In the genomic region with DNA sequence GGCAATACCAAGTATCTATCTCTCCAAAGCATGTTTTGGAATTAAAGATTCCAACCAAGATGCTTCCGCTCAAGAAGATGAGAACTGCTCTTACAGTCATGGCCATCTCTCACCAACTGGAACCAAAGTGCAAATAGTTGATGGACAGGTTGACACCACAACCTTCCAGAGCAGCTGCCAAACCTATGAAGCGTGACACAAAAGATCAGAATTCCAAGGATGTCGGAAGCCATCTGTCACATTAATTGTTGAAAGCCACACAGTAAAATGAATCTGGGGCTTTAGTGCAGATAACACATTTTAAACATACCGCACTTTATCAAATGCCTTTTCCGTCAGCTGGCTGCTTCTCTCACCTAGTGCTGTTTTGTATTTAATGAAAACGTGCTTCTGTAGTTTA, we compare ENCODE assay signal across 28 cellular contexts.
DNase-seq lines count a peak whose midpoint lies in the region; ATAC-seq and TF ChIP-seq lines count a peak whose summit lies in the region.
"Had no signal": no experiment of that assay in that cellular context is flagged by ENCODE, and none has a peak within 500 bp of the region (broad histone marks: within the 10 kb centered on the region; RNA-seq: fewer than 3 reads in every experiment).

No MANE protein-coding gene starts in this region.

- TF ChIP-seq CTCF in OCI-LY7 (conservative IDR thresholded peaks at IDR 0.05; ENCODE audit: low read length) (no peak), chondrocyte (IDR thresholded peaks at IDR 0.05) (no peak), WTC11 (IDR thresholded peaks at IDR 0.05) (no peak)

- no peaks in the 10 kb centered on the region for H3K9me2 ChIP-seq in OCI-LY7 (ENCODE audit: insufficient read depth, low read length)
- H3K9me2 ChIP-seq: SK-N-SH had no signal

- H3K27me3 Mint-ChIP-seq in chondrocyte (ENCODE audit: low read depth) = no peaks in the 10 kb centered on the region
- no peaks in the 10 kb centered on the region for H3K27me3 Mint-ChIP-seq in WTC11 (ENCODE audit: low read depth)
- H3K27me3 Mint-ChIP-seq: activated naive CD4-positive, alpha-beta T cell treated with anti-CD3 and anti-CD28 coated beads, Interleukin-2, amount 10 ng/mL, durations not matched to agents 7 days and 5 days had no signal

- H3K36me3 ChIP-seq in OCI-LY7 (ENCODE audit: insufficient read depth, low read length) = no peaks in the 10 kb centered on the region
- H3K36me3 ChIP-seq: BE2C, heart right ventricle, stomach, transverse colon had no signal

- H3K9me3 ChIP-seq in OCI-LY7 (ENCODE audit: low read length) = no peaks in the 10 kb centered on the region
- H3K9me3 ChIP-seq: BE2C, heart right ventricle, psoas muscle, SK-N-SH, stomach, transverse colon had no signal

- intact Hi-C loops in OCI-LY7 (cut with micrococcal nuclease; ENCODE audit: unreplicated experiment) = no loop called here

- no peak overlapping the region for H3K4me3 ChIP-seq in OCI-LY7 (ENCODE audit: low read depth, low read length, poor library complexity, severe bottlenecking)
- H3K4me3 ChIP-seq: heart right ventricle, psoas muscle, stomach, transverse colon had no signal

- ATAC-seq in HG02798 (IDR thresholded peaks at IDR 0.05; ENCODE audit: poor library complexity, unreplicated experiment) (no peak), WTC11 (no peak)
- ATAC-seq: activated CD4-positive, CD25-positive, alpha-beta regulatory T cell treated with anti-CD3 and anti-CD28 coated beads, Interleukin-2, amount 50 U/mL, for 24 hours; activated T-cell treated with anti-CD3 and anti-CD28 coated beads, Interleukin-2, amount 50 U/mL, for 72 hours; HCT116; heart right ventricle; left ventricle myocardium superior; psoas muscle had no signal

- H3K79me2 ChIP-seq in OCI-LY7 (ENCODE audit: insufficient read depth, low read depth, low read length) = no peaks in the 10 kb centered on the region

- H3K4me3 Mint-ChIP-seq in chondrocyte (ENCODE audit: unreplicated experiment) (no peak overlapping the region), WTC11 (no peak overlapping the region)
- H3K4me3 Mint-ChIP-seq: activated naive CD4-positive, alpha-beta T cell treated with anti-CD3 and anti-CD28 coated beads, Interleukin-2, amount 10 ng/mL, durations not matched to agents 7 days and 5 days; activated T-cell treated with anti-CD3 and anti-CD28 coated beads, Interleukin-2, amount 50 U/mL, for 72 hours; endodermal cell had no signal

- H3K36me3 Mint-ChIP-seq in chondrocyte (ENCODE audit: low read depth) (peaks cover 2% of the 10 kb centered on the region), WTC11 (no peaks in the 10 kb centered on the region)
- H3K36me3 Mint-ChIP-seq: activated naive CD4-positive, alpha-beta T cell treated with anti-CD3 and anti-CD28 coated beads, Interleukin-2, amount 10 ng/mL, durations not matched to agents 7 days and 5 days had no signal

- H3K9me3 Mint-ChIP-seq in chondrocyte (ENCODE audit: low read depth) (no peaks in the 10 kb centered on the region), WTC11 (no peaks in the 10 kb centered on the region)
- H3K9me3 Mint-ChIP-seq: activated naive CD4-positive, alpha-beta T cell treated with anti-CD3 and anti-CD28 coated beads, Interleukin-2, amount 10 ng/mL, durations not matched to agents 7 days and 5 days; activated T-cell treated with anti-CD3 and anti-CD28 coated beads, Interleukin-2, amount 50 U/mL, for 72 hours; endodermal cell had no signal

- DNase-seq in A172 (ENCODE audit: low spot score) (peak; percentile 40), LoVo (ENCODE audit: low spot score) (peak; percentile 32), NCI-H82 (lab: John Stamatoyannopoulos, UW) (peak; percentile 88), kidney glomerular epithelial cell (lab: John Stamatoyannopoulos, UW) (peak; percentile 62), OCI-LY7 (ENCODE audit: low spot score) (no peak), chondrocyte (ENCODE audit: low spot score) (no peak), WTC11 (ENCODE audit: low spot score) (no peak)
- DNase-seq: 8988T; activated naive CD4-positive, alpha-beta T cell treated with anti-CD3 and anti-CD28 coated beads, Interleukin-2, amount 10 ng/mL, durations not matched to agents 7 days and 5 days; activated T-cell treated with anti-CD3 and anti-CD28 coated beads, Interleukin-2, amount 50 U/mL, for 72 hours; aorta; BE2C; Calu3; endodermal cell; GDM1; heart right ventricle; left ventricle myocardium superior; NCI-H1417 treated with DMSO at 0.1 percent for 48 hours; psoas muscle; RPMI8226; SK-N-SH; stimulated activated CD4-positive, alpha-beta T cell treated with anti-CD3 and anti-CD28 coated beads, Interleukin-12 subunit alpha, Interleukin-12 subunit beta, amount 100 ng/mL, for 4 hours; stomach; T1000; transverse colon had no signal

- CTCF ChIA-PET in OCI-LY7 (lab: Charles Lee; ENCODE audit: unreplicated experiment) (no interaction called here), WTC11 (lab: Charles Lee) (no interaction called here)

- POLR2A ChIA-PET in OCI-LY7 (lab: Charles Lee) = no interaction called here
- POLR2A ChIA-PET in WTC11 (lab: Charles Lee) = no interaction called here

- no peaks in the 10 kb centered on the region for H4K20me1 ChIP-seq in OCI-LY7 (ENCODE audit: insufficient read depth, low read length)

- no peak overlapping the region for H3K27ac ChIP-seq in OCI-LY7 (ENCODE audit: low read depth, low read length, poor library complexity, severe bottlenecking)
- H3K27ac ChIP-seq: heart right ventricle, psoas muscle, stomach, transverse colon had no signal

- no peak overlapping the region for H3K4me2 ChIP-seq in OCI-LY7 (ENCODE audit: low read length)
- H3K4me2 ChIP-seq: SK-N-SH had no signal

- no TSS peak for BruUV-seq in OCI-LY7 (replicated peaks; lab: Mats Ljungman, UMichigan)

- H2AFZ ChIP-seq in OCI-LY7 (ENCODE audit: low read length) = no peak overlapping the region

- no peaks in the 10 kb centered on the region for H3K4me1 ChIP-seq in OCI-LY7 (ENCODE audit: insufficient read depth, low read length, poor library complexity, severe bottlenecking)
- H3K4me1 ChIP-seq: BE2C, psoas muscle, stomach, transverse colon had no signal

- no peak overlapping the region for H3K27ac Mint-ChIP-seq in chondrocyte (ENCODE audit: unreplicated experiment)
- no peak overlapping the region for H3K27ac Mint-ChIP-seq in WTC11
- H3K27ac Mint-ChIP-seq: activated naive CD4-positive, alpha-beta T cell treated with anti-CD3 and anti-CD28 coated beads, Interleukin-2, amount 10 ng/mL, durations not matched to agents 7 days and 5 days; activated T-cell treated with anti-CD3 and anti-CD28 coated beads, Interleukin-2, amount 50 U/mL, for 72 hours; endodermal cell had no signal

- H3K4me1 Mint-ChIP-seq in chondrocyte (ENCODE audit: low read depth) = no peaks in the 10 kb centered on the region
- H3K4me1 Mint-ChIP-seq in WTC11 = no peaks in the 10 kb centered on the region
- H3K4me1 Mint-ChIP-seq: activated naive CD4-positive, alpha-beta T cell treated with anti-CD3 and anti-CD28 coated beads, Interleukin-2, amount 10 ng/mL, durations not matched to agents 7 days and 5 days had no signal

TF ChIP-seq in WTC11, 78 proteins besides CTCF, POLR2A, EP300 and RAD21:
- TF ChIP-seq, protein P1, sequence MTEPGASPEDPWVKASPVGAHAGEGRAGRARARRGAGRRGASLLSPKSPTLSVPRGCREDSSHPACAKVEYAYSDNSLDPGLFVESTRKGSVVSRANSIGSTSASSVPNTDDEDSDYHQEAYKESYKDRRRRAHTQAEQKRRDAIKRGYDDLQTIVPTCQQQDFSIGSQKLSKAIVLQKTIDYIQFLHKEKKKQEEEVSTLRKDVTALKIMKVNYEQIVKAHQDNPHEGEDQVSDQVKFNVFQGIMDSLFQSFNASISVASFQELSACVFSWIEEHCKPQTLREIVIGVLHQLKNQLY (CRISPR knock-in tag; IDR thresholded peaks at IDR 0.05) = no peak
- TF ChIP-seq FOXK1 (CRISPR knock-in tag; IDR thresholded peaks at IDR 0.05) = no peak
- no peak for TF ChIP-seq RORB (CRISPR knock-in tag; IDR thresholded peaks at IDR 0.05)
- TF ChIP-seq ZNF396 (CRISPR knock-in tag; IDR thresholded peaks at IDR 0.05; ENCODE audit: borderline replicate concordance) = no peak
- TF ChIP-seq ZNF423 (CRISPR knock-in tag; IDR thresholded peaks at IDR 0.05) = no peak
- no peak for TF ChIP-seq TEAD4 (CRISPR knock-in tag; IDR thresholded peaks at IDR 0.05)
- TF ChIP-seq, protein P2, sequence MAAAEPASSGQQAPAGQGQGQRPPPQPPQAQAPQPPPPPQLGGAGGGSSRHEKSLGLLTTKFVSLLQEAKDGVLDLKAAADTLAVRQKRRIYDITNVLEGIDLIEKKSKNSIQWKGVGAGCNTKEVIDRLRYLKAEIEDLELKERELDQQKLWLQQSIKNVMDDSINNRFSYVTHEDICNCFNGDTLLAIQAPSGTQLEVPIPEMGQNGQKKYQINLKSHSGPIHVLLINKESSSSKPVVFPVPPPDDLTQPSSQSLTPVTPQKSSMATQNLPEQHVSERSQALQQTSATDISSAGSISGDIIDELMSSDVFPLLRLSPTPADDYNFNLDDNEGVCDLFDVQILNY (CRISPR knock-in tag; IDR thresholded peaks at IDR 0.05) = no peak
- no peak for TF ChIP-seq HMGA2 (CRISPR knock-in tag; IDR thresholded peaks at IDR 0.05)
- no peak for TF ChIP-seq ZNF138 (CRISPR knock-in tag; conservative IDR thresholded peaks at IDR 0.05)
- no peak for TF ChIP-seq NFATC4 (CRISPR knock-in tag; IDR thresholded peaks at IDR 0.05)
- no peak for TF ChIP-seq KAT7 (CRISPR knock-in tag; IDR thresholded peaks at IDR 0.05; ENCODE audit: borderline replicate concordance)
- no peak for TF ChIP-seq ESRRA (CRISPR knock-in tag; IDR thresholded peaks at IDR 0.05; ENCODE audit: borderline replicate concordance)
- TF ChIP-seq, protein P3, sequence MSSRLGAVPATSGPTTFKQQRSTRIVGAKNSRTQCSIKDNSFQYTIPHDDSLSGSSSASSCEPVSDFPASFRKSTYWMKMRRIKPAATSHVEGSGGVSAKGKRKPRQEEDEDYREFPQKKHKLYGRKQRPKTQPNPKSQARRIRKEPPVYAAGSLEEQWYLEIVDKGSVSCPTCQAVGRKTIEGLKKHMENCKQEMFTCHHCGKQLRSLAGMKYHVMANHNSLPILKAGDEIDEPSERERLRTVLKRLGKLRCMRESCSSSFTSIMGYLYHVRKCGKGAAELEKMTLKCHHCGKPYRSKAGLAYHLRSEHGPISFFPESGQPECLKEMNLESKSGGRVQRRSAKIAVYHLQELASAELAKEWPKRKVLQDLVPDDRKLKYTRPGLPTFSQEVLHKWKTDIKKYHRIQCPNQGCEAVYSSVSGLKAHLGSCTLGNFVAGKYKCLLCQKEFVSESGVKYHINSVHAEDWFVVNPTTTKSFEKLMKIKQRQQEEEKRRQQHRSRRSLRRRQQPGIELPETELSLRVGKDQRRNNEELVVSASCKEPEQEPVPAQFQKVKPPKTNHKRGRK (CRISPR knock-in tag; IDR thresholded peaks at IDR 0.05; ENCODE audit: borderline replicate concordance) = no peak
- no peak for TF ChIP-seq SOX15 (CRISPR knock-in tag; IDR thresholded peaks at IDR 0.05)
- no peak for TF ChIP-seq EMX1 (CRISPR knock-in tag; IDR thresholded peaks at IDR 0.05)
- no peak for TF ChIP-seq TP53 (CRISPR knock-in tag; IDR thresholded peaks at IDR 0.05)
- TF ChIP-seq CREM (CRISPR knock-in tag; IDR thresholded peaks at IDR 0.05) = no peak
- TF ChIP-seq GTF2I (CRISPR knock-in tag; conservative IDR thresholded peaks at IDR 0.05) = no peak

Comparison
In these comparisons a context has a peak if more than half of its experiments do, and no peak if none do; other contexts are left out.
1. DNase-seq: peak in A172 (single experiment), LoVo (single experiment), NCI-H82 (single experiment) and kidney glomerular epithelial cell (single experiment); none in OCI-LY7 (single experiment), chondrocyte (single experiment) and WTC11 (single experiment).